15 cellular contexts compared by ENCODE assay signal in the genomic region with DNA sequence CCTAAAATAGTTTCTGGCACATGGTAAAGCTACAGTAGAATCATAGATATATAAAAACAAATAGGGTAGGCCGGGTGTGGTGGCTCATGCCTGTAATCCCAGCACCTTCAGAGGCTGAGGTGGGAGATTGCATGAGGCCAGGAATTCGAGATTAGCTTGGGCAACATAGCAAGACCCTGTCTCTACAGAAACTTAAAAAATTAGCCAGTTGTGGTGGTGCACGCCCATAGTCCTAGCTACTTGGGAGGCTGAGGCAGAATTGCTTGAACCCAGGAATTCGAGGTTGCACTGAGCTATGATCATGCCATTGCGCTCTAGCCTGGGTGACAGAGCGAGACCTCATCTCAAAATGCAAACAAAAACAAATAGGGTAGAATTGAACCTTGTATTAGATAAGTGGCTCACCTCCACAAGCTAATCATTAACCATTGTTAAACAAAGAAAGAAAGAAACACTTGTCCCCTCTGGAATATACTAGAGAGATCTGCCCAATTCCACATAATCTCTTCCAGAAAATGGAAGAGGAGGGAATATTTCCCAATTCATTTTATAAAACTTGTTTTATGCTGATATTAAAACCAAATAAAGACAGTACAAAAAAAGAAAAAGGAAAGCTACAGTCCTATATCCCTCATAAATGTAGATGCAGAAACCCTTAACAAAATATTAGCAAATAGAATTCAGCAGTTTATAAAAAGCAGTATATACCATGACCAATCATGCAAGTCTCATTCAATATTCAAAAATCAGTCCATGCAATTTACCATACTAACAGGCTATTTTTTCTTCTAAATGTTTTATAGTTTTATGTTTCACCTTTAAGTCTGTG.
DNase-seq lines count a peak whose midpoint lies in the region.
"Had no signal": no experiment of that assay in that cellular context is flagged by ENCODE, and none has a peak within 500 bp of the region (broad histone marks: within the 10 kb centered on the region; RNA-seq: fewer than 3 reads in every experiment).

No MANE protein-coding gene starts in this region.

- H3K9me3 ChIP-seq in endocrine pancreas (ENCODE audit: control insufficient read depth, low read length) (no peaks in the 10 kb centered on the region), mucosa of rectum (ENCODE audit: control insufficient read depth in 2 of 2, low read length in 2 of 2) (no peaks in the 10 kb centered on the region)
- H3K9me3 ChIP-seq: HAP-1, suprapubic skin had no signal

- H3K4me3 ChIP-seq in endocrine pancreas (ENCODE audit: control insufficient read depth, insufficient read depth, low read length): peak overlapping the region; percentile 8
- no peak overlapping the region for H3K4me3 ChIP-seq in mucosa of rectum (ENCODE audit: low read length in 2 of 2)
- H3K4me3 ChIP-seq: HAP-1, suprapubic skin had no signal

- no peak overlapping the region for H3K9ac ChIP-seq in endocrine pancreas (ENCODE audit: control insufficient read depth, insufficient read depth, low read length)
- peak overlapping the region in 1 of 2 donors; percentile 10 for H3K9ac ChIP-seq in mucosa of rectum (ENCODE audit: low read depth in 1 of 2, low read length in 2 of 2)

- H3K4me1 ChIP-seq in endocrine pancreas (ENCODE audit: control insufficient read depth, insufficient read depth, low read length) (peaks cover 8% of the 10 kb centered on the region), mucosa of rectum (ENCODE audit: control insufficient read depth in 2 of 2, insufficient read depth in 2 of 2, low read length in 2 of 2) (peaks cover 18 to 44% of the 10 kb centered on the region in 2 donors)
- H3K4me1 ChIP-seq: HAP-1, suprapubic skin had no signal

- peak; percentile 42 for DNase-seq in COLO668 (lab: John Stamatoyannopoulos, UW; ENCODE audit: unreplicated experiment)
- no peak for DNase-seq in activated CD4-positive, alpha-beta T cell treated with anti-CD3 and anti-CD28 coated beads for 4 hours
- DNase-seq in activated T-cell treated with anti-CD3 and anti-CD28 coated beads, Interleukin-2, amount 50 U/mL, for 48 hours: no peak
- no peak for DNase-seq in stimulated activated CD8-positive, alpha-beta memory T cell treated with anti-CD3 and anti-CD28 coated beads, Interleukin-4, amount 100 ng/mL, for 48 hours
- DNase-seq: activated CD4-positive, alpha-beta T cell treated with anti-CD3 and anti-CD28 coated beads, Interleukin-2, amount 10 ng/mL, durations not matched to agents 24 days and 14 days; KG1; NCI-H82; right cardiac atrium; Right ventricle myocardium superior; stimulated activated CD4-positive, alpha-beta T cell treated with anti-CD3 and anti-CD28 coated beads, Interleukin-15, amount 100 ng/mL, for 24 hours; SW 1271 had no signal

- H3K27me3 ChIP-seq in endocrine pancreas (ENCODE audit: control insufficient read depth, insufficient read depth, low read length) (no peaks in the 10 kb centered on the region), mucosa of rectum (ENCODE audit: control insufficient read depth in 2 of 2, insufficient read depth in 2 of 2, low read length in 2 of 2) (no peaks in the 10 kb centered on the region)
- H3K27me3 ChIP-seq: suprapubic skin had no signal

- H3K27ac ChIP-seq in mucosa of rectum (ENCODE audit: low read depth in 2 of 2, low read length in 2 of 2): peak overlapping the region; percentile 23 to 26
- H3K27ac ChIP-seq: suprapubic skin had no signal

- H3K36me3 ChIP-seq in endocrine pancreas (ENCODE audit: control insufficient read depth, insufficient read depth, low read length) (no peaks in the 10 kb centered on the region), mucosa of rectum (ENCODE audit: control insufficient read depth in 2 of 2, insufficient read depth in 2 of 2, low read length in 2 of 2) (no peaks in the 10 kb centered on the region)
- H3K36me3 ChIP-seq: HAP-1, suprapubic skin had no signal
